In genomic region chr1:44316231-44316759, GRCh38 we compare ENCODE assay signal across 11 cellular contexts. TPM values are rescaled to one million over a fixed set of nuclear protein-coding genes. Genes with fewer than 3 reads are reported as not detected.
DNase-seq lines count a peak whose midpoint lies in the region; ATAC-seq and TF ChIP-seq lines count a peak whose summit lies in the region.
"Had no signal": no experiment of that assay in that cellular context is flagged by ENCODE, and none has a peak within 500 bp of the region (broad histone marks: within the 10 kb centered on the region; RNA-seq: fewer than 3 reads in every experiment).

No MANE protein-coding gene starts in this region.

- H2AFZ ChIP-seq in Karpas-422 (ENCODE audit: low read length) (no peak overlapping the region), mesenchymal stem cell (ENCODE audit: low read depth, low read length) (no peak overlapping the region), OCI-LY7 (ENCODE audit: low read length) (no peak overlapping the region)

- H3K14ac ChIP-seq in mesenchymal stem cell (ENCODE audit: low read length in 2 of 2), result no peak overlapping the region

- peaks cover 55% of the 10 kb centered on the region for H3K79me1 ChIP-seq in mesenchymal stem cell (replicated peaks; ENCODE audit: low read length, poor library complexity, severe bottlenecking)

- H3K4me3 Mint-ChIP-seq in T-helper 2 cell treated with Interferon-gamma antibody and Interleukin-4, amounts not matched to agents 5 μg/mL and 100 μg/mL, for 36 hours, result no peak overlapping the region
- H3K4me3 Mint-ChIP-seq: stimulated activated naive CD8-positive, alpha-beta T cell treated with anti-CD3 and anti-CD28 coated beads, Interleukin-15, Interleukin-2, amounts not matched to agents 100 ng/mL and 50 ng/mL, for 24 hours had no signal

- DNase-seq in Karpas-422 (peak; percentile 48), mesenchymal stem cell (no peak), MG63 (no peak), OCI-LY7 (ENCODE audit: low spot score) (no peak), cerebellum (ENCODE audit: low spot score) (no peak), SW480 (ENCODE audit: low spot score) (no peak)
- peak; percentile 23 for DNase-seq in T-helper 2 cell treated with Interferon-gamma antibody and Interleukin-4, amounts not matched to agents 5 μg/mL and 100 μg/mL, for 36 hours (ENCODE audit: low spot score)
- DNase-seq: stimulated activated CD4-positive, alpha-beta T cell treated with anti-CD3 and anti-CD28 coated beads, Interleukin-12 subunit alpha, Interleukin-12 subunit beta, amount 100 ng/mL, for 4 hours had no signal

- no peak overlapping the region for H2BK120ac ChIP-seq in mesenchymal stem cell (ENCODE audit: low read depth, low read length)

- H3K4me1 ChIP-seq in Karpas-422 (ENCODE audit: low read length) (peaks cover 41% of the 10 kb centered on the region), mesenchymal stem cell (ENCODE audit: control insufficient read depth, insufficient read depth, low read depth, low read length) (peaks cover 9% of the 10 kb centered on the region), OCI-LY7 (ENCODE audit: insufficient read depth, low read length, poor library complexity, severe bottlenecking) (no peaks in the 10 kb centered on the region)

- peaks cover 12% of the 10 kb centered on the region for H3K4me1 Mint-ChIP-seq in T-helper 2 cell treated with Interferon-gamma antibody and Interleukin-4, amounts not matched to agents 5 μg/mL and 100 μg/mL, for 36 hours (ENCODE audit: low read depth)

- no peak overlapping the region for H3K4ac ChIP-seq in mesenchymal stem cell (ENCODE audit: low read depth in 1 of 2, low read length in 2 of 2)

- H3K4me3 ChIP-seq in Karpas-422 (ENCODE audit: low read length), result no peak overlapping the region; the same call in 1 of the 2 replicates
- H3K4me3 ChIP-seq in mesenchymal stem cell (ENCODE audit: insufficient read depth in 1 of 2, low read depth in 1 of 2, low read length in 2 of 2), result no peak overlapping the region
- no peak overlapping the region for H3K4me3 ChIP-seq in MG63
- H3K4me3 ChIP-seq in OCI-LY7 (ENCODE audit: low read depth, low read length, poor library complexity, severe bottlenecking), result no peak overlapping the region
- H3K4me3 ChIP-seq: coronary artery had no signal

- H4K20me1 ChIP-seq in Karpas-422 (ENCODE audit: insufficient read depth, low read depth, low read length), result no peaks in the 10 kb centered on the region
- no peaks in the 10 kb centered on the region for H4K20me1 ChIP-seq in OCI-LY7 (ENCODE audit: insufficient read depth, low read length)

- POLR2A ChIA-PET in OCI-LY7 (lab: Charles Lee), result no interaction called here

- H3K4me2 ChIP-seq in Karpas-422 (ENCODE audit: low read depth, low read length, poor library complexity, severe bottlenecking), result peak overlapping the region; percentile 59
- H3K4me2 ChIP-seq in mesenchymal stem cell (ENCODE audit: low read length, poor library complexity, severe bottlenecking), result no peak overlapping the region
- no peak overlapping the region for H3K4me2 ChIP-seq in OCI-LY7 (ENCODE audit: low read length)

- H3K9me3 Mint-ChIP-seq in T-helper 2 cell treated with Interferon-gamma antibody and Interleukin-4, amounts not matched to agents 5 μg/mL and 100 μg/mL, for 36 hours, result no peaks in the 10 kb centered on the region
- H3K9me3 Mint-ChIP-seq: stimulated activated naive CD8-positive, alpha-beta T cell treated with anti-CD3 and anti-CD28 coated beads, Interleukin-15, Interleukin-2, amounts not matched to agents 100 ng/mL and 50 ng/mL, for 24 hours had no signal

- H3K27me3 Mint-ChIP-seq in T-helper 2 cell treated with Interferon-gamma antibody and Interleukin-4, amounts not matched to agents 5 μg/mL and 100 μg/mL, for 36 hours (ENCODE audit: low read depth), result no peaks in the 10 kb centered on the region
- H3K27me3 Mint-ChIP-seq: stimulated activated naive CD8-positive, alpha-beta T cell treated with anti-CD3 and anti-CD28 coated beads, Interleukin-15, Interleukin-2, amounts not matched to agents 100 ng/mL and 50 ng/mL, for 24 hours had no signal

- H3K9me3 ChIP-seq in Karpas-422 (ENCODE audit: low read length) (no peaks in the 10 kb centered on the region), mesenchymal stem cell (ENCODE audit: control insufficient read depth, low read length) (no peaks in the 10 kb centered on the region), MG63 (no peaks in the 10 kb centered on the region), OCI-LY7 (ENCODE audit: low read length) (no peaks in the 10 kb centered on the region)

- no peak overlapping the region for H3K27ac Mint-ChIP-seq in T-helper 2 cell treated with Interferon-gamma antibody and Interleukin-4, amounts not matched to agents 5 μg/mL and 100 μg/mL, for 36 hours
- H3K27ac Mint-ChIP-seq: stimulated activated naive CD8-positive, alpha-beta T cell treated with anti-CD3 and anti-CD28 coated beads, Interleukin-15, Interleukin-2, amounts not matched to agents 100 ng/mL and 50 ng/mL, for 24 hours had no signal

- H3K18ac ChIP-seq in mesenchymal stem cell (ENCODE audit: low read depth in 1 of 2, low read length in 2 of 2), result no peak overlapping the region

- H2BK12ac ChIP-seq in mesenchymal stem cell (ENCODE audit: low read length in 2 of 2), result no peak overlapping the region

- no peak overlapping the region for H4K91ac ChIP-seq in mesenchymal stem cell (ENCODE audit: low read length)

- BruUV-seq in OCI-LY7 (replicated peaks; lab: Mats Ljungman, UMichigan), result no TSS peak

- peak; percentile 52 for ATAC-seq in GM18861 (IDR thresholded peaks at IDR 0.05; ENCODE audit: unreplicated experiment)

- no peaks in the 10 kb centered on the region for H3K9me2 ChIP-seq in Karpas-422 (replicated peaks; ENCODE audit: insufficient read depth, low read length)
- H3K9me2 ChIP-seq in OCI-LY7 (ENCODE audit: insufficient read depth, low read length), result no peaks in the 10 kb centered on the region

- H3K36me3 Mint-ChIP-seq in T-helper 2 cell treated with Interferon-gamma antibody and Interleukin-4, amounts not matched to agents 5 μg/mL and 100 μg/mL, for 36 hours (ENCODE audit: low read depth), result peaks cover 5% of the 10 kb centered on the region

- no peaks in the 10 kb centered on the region for H3K27me3 ChIP-seq in Karpas-422 (ENCODE audit: low read length)
- H3K27me3 ChIP-seq in mesenchymal stem cell (ENCODE audit: control insufficient read depth in 1 of 2, insufficient read depth in 1 of 2, low read length in 2 of 2), result no peaks in the 10 kb centered on the region
- H3K27me3 ChIP-seq in MG63, result no peaks in the 10 kb centered on the region

- H3K36me3 ChIP-seq in Karpas-422 (ENCODE audit: insufficient read depth, low read length) (peaks cover 34% of the 10 kb centered on the region; the same call in 1 of the 2 replicates), mesenchymal stem cell (ENCODE audit: control insufficient read depth in 1 of 2, insufficient read depth in 2 of 2, low read depth in 1 of 2, low read length in 2 of 2) (peaks cover 54 to 80% of the 10 kb centered on the region in 2 experiments), MG63 (peaks cover 54% of the 10 kb centered on the region), OCI-LY7 (ENCODE audit: insufficient read depth, low read length) (peaks cover 70% of the 10 kb centered on the region)

- no peak for TF ChIP-seq CTCF in OCI-LY7 (conservative IDR thresholded peaks at IDR 0.05; ENCODE audit: low read length)

- H4K8ac ChIP-seq in mesenchymal stem cell (ENCODE audit: low read length), result no peak overlapping the region

- H2BK5ac ChIP-seq in mesenchymal stem cell (ENCODE audit: low read depth, low read length, poor library complexity, severe bottlenecking), result no peak overlapping the region

- H3K79me2 ChIP-seq in Karpas-422 (ENCODE audit: low read length) (peaks cover 56% of the 10 kb centered on the region), OCI-LY7 (ENCODE audit: insufficient read depth, low read depth, low read length) (no peaks in the 10 kb centered on the region)

- peak overlapping the region; percentile 37 for H3K9ac ChIP-seq in Karpas-422 (ENCODE audit: low read length)
- no peak overlapping the region for H3K9ac ChIP-seq in mesenchymal stem cell (ENCODE audit: low read length)

- no peak overlapping the region for H2AK5ac ChIP-seq in mesenchymal stem cell (ENCODE audit: low read length, severe bottlenecking)

- 42% methylated on average over 1 of the region's 1 CpG for WGBS in mesenchymal stem cell

- no peak overlapping the region for H3K23ac ChIP-seq in mesenchymal stem cell (ENCODE audit: low read length in 2 of 2)

- intact Hi-C loops in OCI-LY7 (cut with micrococcal nuclease; ENCODE audit: unreplicated experiment), result no loop called here

- H3K27ac ChIP-seq in Karpas-422 (ENCODE audit: low read length) (peak overlapping the region; percentile 75), mesenchymal stem cell (ENCODE audit: low read length, poor library complexity, severe bottlenecking) (peak overlapping the region; percentile 41), OCI-LY7 (ENCODE audit: low read depth, low read length, poor library complexity, severe bottlenecking) (no peak overlapping the region)
- H3K27ac ChIP-seq: coronary artery had no signal

- H2BK15ac ChIP-seq in mesenchymal stem cell (ENCODE audit: low read depth, poor library complexity, severe bottlenecking), result no peak overlapping the region

- CTCF ChIA-PET in OCI-LY7 (lab: Charles Lee; ENCODE audit: unreplicated experiment), result no interaction called here

RNA-seq across cellular contexts. Expression of gene ERI3, which starts 38.8 kb away (rescaled TPM):
- total RNA-seq in Karpas-422 (2014; rRNA removed; shearing (Covaris generic); ENCODE audit: low replicate concordance), result 50.3 and 67.2 TPM in 2 replicates
- polyA plus RNA-seq in mesenchymal stem cell (2013, experiment 1 of 2), result 40.9 TPM
- polyA plus RNA-seq in mesenchymal stem cell (2013, experiment 2 of 2), result 42.1 TPM
- total RNA-seq in MG63 (2014; rRNA removed; shearing (Covaris generic); ENCODE audit: low replicate concordance), result 89.7 and 147 TPM in 2 replicates
- total RNA-seq in OCI-LY7 (2014; rRNA removed; shearing (Covaris generic)), result 47.4 and 53.3 TPM in 2 replicates
- total RNA-seq in OCI-LY7 (2022) (46.5 and 49.5 TPM in 2 replicates), cerebellum (44.3 TPM)

Comparison
In these comparisons a context has a peak if more than half of its experiments do, and no peak if none do; other contexts are left out.
1. DNase-seq: peak in Karpas-422 (single experiment) and T-helper 2 cell treated with Interferon-gamma antibody and Interleukin-4, amounts not matched to agents 5 μg/mL and 100 μg/mL, for 36 hours (single experiment); none in mesenchymal stem cell (single experiment), MG63 (single experiment), OCI-LY7 (single experiment), cerebellum (single experiment) and SW480 (single experiment).